2 cellular contexts compared by ENCODE assay signal in the genomic region with DNA sequence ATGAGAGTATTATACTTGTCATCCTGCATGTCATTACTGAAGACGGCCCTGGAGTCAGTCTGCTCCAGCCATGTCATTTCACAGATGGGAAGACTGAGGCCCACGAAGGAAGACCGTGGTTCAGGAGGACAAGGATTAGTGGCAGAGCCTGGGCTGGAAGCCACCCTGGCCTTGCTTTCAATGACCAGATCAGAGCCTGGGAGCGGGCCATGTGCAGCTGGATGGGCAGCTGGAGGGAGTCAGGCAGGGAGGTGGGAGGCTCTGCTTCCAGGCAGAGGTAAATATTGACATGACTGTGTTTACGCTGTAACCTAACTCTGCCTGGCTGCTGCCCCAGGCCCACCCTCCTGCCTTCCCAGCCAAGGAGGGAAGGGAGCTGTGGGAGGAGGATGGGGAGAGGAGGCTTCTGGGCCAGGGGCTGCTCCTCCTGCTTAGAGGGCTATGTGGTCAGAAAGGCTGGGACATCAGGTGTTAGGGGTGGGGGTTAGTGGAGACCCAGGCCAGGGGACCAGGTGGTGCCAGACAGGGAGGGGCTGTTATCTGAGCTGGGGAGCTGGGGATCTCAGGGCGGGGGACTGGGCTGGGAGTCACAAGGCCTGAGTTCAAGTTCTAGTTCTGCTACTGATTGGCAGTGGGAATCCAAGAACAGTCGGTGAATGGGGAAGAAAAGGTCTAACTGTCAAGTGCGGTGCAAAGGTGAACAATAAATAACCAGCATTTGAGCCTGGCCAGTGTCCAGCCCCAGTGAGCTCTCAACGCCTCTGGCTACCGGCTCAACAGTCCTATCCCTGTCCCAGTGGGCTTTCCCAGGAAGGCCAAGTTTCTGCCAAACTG.
TF ChIP-seq lines count a peak whose summit lies in the region.

No MANE protein-coding gene starts in this region.

TF ChIP-seq in IMR-90, 13 proteins besides CTCF, POLR2A, EP300 and RAD21 (continued from another document):
- peak; percentile 83 for TF ChIP-seq RCOR1 (IDR thresholded peaks at IDR 0.05; ENCODE audit: insufficient replicate concordance, low read length)

TF ChIP-seq in PFSK-1, 5 proteins besides CTCF, POLR2A, EP300 and RAD21 (continued from another document):
- TF ChIP-seq, protein P1, sequence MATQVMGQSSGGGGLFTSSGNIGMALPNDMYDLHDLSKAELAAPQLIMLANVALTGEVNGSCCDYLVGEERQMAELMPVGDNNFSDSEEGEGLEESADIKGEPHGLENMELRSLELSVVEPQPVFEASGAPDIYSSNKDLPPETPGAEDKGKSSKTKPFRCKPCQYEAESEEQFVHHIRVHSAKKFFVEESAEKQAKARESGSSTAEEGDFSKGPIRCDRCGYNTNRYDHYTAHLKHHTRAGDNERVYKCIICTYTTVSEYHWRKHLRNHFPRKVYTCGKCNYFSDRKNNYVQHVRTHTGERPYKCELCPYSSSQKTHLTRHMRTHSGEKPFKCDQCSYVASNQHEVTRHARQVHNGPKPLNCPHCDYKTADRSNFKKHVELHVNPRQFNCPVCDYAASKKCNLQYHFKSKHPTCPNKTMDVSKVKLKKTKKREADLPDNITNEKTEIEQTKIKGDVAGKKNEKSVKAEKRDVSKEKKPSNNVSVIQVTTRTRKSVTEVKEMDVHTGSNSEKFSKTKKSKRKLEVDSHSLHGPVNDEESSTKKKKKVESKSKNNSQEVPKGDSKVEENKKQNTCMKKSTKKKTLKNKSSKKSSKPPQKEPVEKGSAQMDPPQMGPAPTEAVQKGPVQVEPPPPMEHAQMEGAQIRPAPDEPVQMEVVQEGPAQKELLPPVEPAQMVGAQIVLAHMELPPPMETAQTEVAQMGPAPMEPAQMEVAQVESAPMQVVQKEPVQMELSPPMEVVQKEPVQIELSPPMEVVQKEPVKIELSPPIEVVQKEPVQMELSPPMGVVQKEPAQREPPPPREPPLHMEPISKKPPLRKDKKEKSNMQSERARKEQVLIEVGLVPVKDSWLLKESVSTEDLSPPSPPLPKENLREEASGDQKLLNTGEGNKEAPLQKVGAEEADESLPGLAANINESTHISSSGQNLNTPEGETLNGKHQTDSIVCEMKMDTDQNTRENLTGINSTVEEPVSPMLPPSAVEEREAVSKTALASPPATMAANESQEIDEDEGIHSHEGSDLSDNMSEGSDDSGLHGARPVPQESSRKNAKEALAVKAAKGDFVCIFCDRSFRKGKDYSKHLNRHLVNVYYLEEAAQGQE (IDR thresholded peaks at IDR 0.05; ENCODE audit: insufficient read depth in 1 of 2, low read depth in 2 of 2, low read length in 2 of 2): no peak
- peak; percentile 77; the same call in 1 of the 2 replicates for TF ChIP-seq SIN3A (IDR thresholded peaks at IDR 0.05; ENCODE audit: borderline replicate concordance, insufficient read depth, low read length)
- TF ChIP-seq POLR2AphosphoS5 (IDR thresholded peaks at IDR 0.05; ENCODE audit: low read depth, low read length): no peak
- peak; percentile 33; the same call in 1 of the 2 replicates for TF ChIP-seq TAF1 (IDR thresholded peaks at IDR 0.05; ENCODE audit: borderline replicate concordance, insufficient read depth, low read length)
